ENCODE assay signal across 13 cellular contexts in the genomic region with DNA sequence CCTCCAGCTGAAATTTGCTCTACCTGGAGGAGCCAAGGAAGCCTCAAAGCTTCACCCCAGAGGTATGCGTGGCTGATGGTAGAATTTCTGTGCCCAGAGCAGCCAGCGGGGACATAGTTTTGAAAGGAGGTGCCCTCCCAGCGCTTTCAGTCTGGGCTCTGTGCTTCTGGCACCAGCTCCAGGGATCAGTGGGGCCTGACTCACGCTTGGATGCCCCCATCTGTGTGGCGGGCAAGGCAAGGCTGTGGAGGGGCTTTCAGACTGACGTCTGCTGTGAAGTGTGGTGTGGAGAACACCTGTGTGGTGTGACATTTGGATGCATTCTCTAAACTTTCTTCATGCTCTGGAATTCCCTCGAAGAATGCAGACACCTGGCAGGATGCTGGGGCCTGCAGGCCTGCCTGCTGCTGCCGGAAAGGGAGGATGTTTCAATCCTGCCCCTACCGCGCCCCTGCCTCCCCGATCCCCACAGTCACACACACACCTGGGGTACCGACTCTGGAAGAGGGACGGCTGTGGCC.
A peak's percentile ranks its signal among the peaks of the same experiment; 100 is the strongest.
DNase-seq lines count a peak whose midpoint lies in the region; ATAC-seq and TF ChIP-seq lines count a peak whose summit lies in the region.
"Had no signal": no experiment of that assay in that cellular context is flagged by ENCODE, and none has a peak within 500 bp of the region (broad histone marks: within the 10 kb centered on the region; RNA-seq: fewer than 3 reads in every experiment).

No MANE protein-coding gene starts in this region.

- H3K79me2 ChIP-seq in fibroblast of lung (ENCODE audit: control insufficient read depth, insufficient read depth, low read length) = peaks cover 2% of the 10 kb centered on the region

- H3K9me3 ChIP-seq in RWPE2 (ENCODE audit: severe bottlenecking) = no peaks in the 10 kb centered on the region
- no peaks in the 10 kb centered on the region for H3K9me3 ChIP-seq in fibroblast of lung (ENCODE audit: control insufficient read depth, insufficient read depth, low read depth, low read length)
- no peaks in the 10 kb centered on the region for H3K9me3 ChIP-seq in skeletal muscle satellite cell (replicated peaks; ENCODE audit: low read length)
- H3K9me3 ChIP-seq: right lobe of liver had no signal

- H3K27me3 ChIP-seq in RWPE2 (ENCODE audit: insufficient read depth, poor library complexity, severe bottlenecking) (no peaks in the 10 kb centered on the region), fibroblast of lung (ENCODE audit: control insufficient read depth, insufficient read depth, low read length) (no peaks in the 10 kb centered on the region), skeletal muscle satellite cell (ENCODE audit: control insufficient read depth, insufficient read depth, low read length) (no peaks in the 10 kb centered on the region)
- H3K27me3 ChIP-seq: right lobe of liver had no signal

- H3K4me1 ChIP-seq in RWPE2 (ENCODE audit: insufficient read depth, poor library complexity, severe bottlenecking) (peaks cover 43% of the 10 kb centered on the region), fibroblast of lung (ENCODE audit: control insufficient read depth, extremely low read depth, insufficient read depth, low read length) (peaks cover 38% of the 10 kb centered on the region), skeletal muscle satellite cell (ENCODE audit: control insufficient read depth, insufficient read depth, low read length) (peaks cover 47% of the 10 kb centered on the region)
- H3K4me1 ChIP-seq: right lobe of liver had no signal

- H3K4me2 ChIP-seq in fibroblast of lung (ENCODE audit: extremely low read depth, insufficient read depth, low read length) (peak overlapping the region; percentile 38), skeletal muscle satellite cell (ENCODE audit: low read length) (peak overlapping the region; percentile 48)

- H3K36me3 ChIP-seq in RWPE2 (ENCODE audit: low read depth) (no peaks in the 10 kb centered on the region; the same call in 1 of the 2 replicates), fibroblast of lung (ENCODE audit: control insufficient read depth, insufficient read depth, low read length) (peaks cover 4% of the 10 kb centered on the region), skeletal muscle satellite cell (ENCODE audit: insufficient read depth, low read length) (peaks cover 13% of the 10 kb centered on the region)

- H4K20me1 ChIP-seq in fibroblast of lung (ENCODE audit: control insufficient read depth, extremely low read depth, insufficient read depth, low read length) = no peaks in the 10 kb centered on the region

- H3K9ac ChIP-seq in fibroblast of lung (ENCODE audit: insufficient read depth, low read length) (peak overlapping the region; percentile 39), skeletal muscle satellite cell (ENCODE audit: low read depth, low read length) (peak overlapping the region; percentile 76)

- TF ChIP-seq CTCF in GM12865 (IDR thresholded peaks at IDR 0.05; ENCODE audit: insufficient read depth, low read depth, low read length, missing control alignments) (no peak), RWPE2 (IDR thresholded peaks at IDR 0.05; ENCODE audit: poor library complexity, severe bottlenecking) (no peak), fibroblast of lung (conservative IDR thresholded peaks at IDR 0.05 in 1 of 2, IDR thresholded peaks at IDR 0.05 in 1 of 2; ENCODE audit: low read depth in 1 of 2, low read length in 2 of 2) (no peak)

- ATAC-seq in RWPE2 (ENCODE audit: low read depth) (peak; percentile 69), GM19035 (IDR thresholded peaks at IDR 0.05; ENCODE audit: unreplicated experiment) (no peak), GM21619 (IDR thresholded peaks at IDR 0.05; ENCODE audit: unreplicated experiment) (no peak), GM21360 (IDR thresholded peaks at IDR 0.05; ENCODE audit: unreplicated experiment) (no peak), GM18520 (IDR thresholded peaks at IDR 0.05; ENCODE audit: unreplicated experiment) (no peak)
- ATAC-seq: activated CD8-positive, alpha-beta memory T cell treated with anti-CD3 and anti-CD28 coated beads, Interleukin-2, amount 10 ng/mL, durations not matched to agents 7 days and 5 days; Right ventricle myocardium inferior; stimulated activated naive CD8-positive, alpha-beta T cell treated with anti-CD3 and anti-CD28 coated beads, Interleukin-15, Interleukin-2, amounts not matched to agents 100 U/mL and 50 U/mL, for 24 hours had no signal

- DNase-seq in GM12865 (ENCODE audit: low read depth) (peak; percentile 54), RWPE2 (ENCODE audit: low spot score) (peak; percentile 82), fibroblast of lung (ENCODE audit: low read depth in 2 of 2) (peak in 1 of 2 donors; percentile 86)
- DNase-seq: activated CD8-positive, alpha-beta memory T cell treated with anti-CD3 and anti-CD28 coated beads, Interleukin-2, amount 10 ng/mL, durations not matched to agents 7 days and 5 days; NCI-H1105 treated with DMSO at 0.1 percent for 48 hours; right lobe of liver; stimulated activated naive CD8-positive, alpha-beta T cell treated with anti-CD3 and anti-CD28 coated beads, Interleukin-15, Interleukin-2, amounts not matched to agents 100 U/mL and 50 U/mL, for 24 hours had no signal

- H2AFZ ChIP-seq in fibroblast of lung (ENCODE audit: low read length) = no peak overlapping the region

- no peak overlapping the region for H3K4me3 ChIP-seq in GM12865 (ENCODE audit: low read depth, low read length)
- H3K4me3 ChIP-seq in RWPE2 (ENCODE audit: severe bottlenecking) = no peak overlapping the region
- H3K4me3 ChIP-seq in fibroblast of lung (replicated peaks in 1 of 4; ENCODE audit: control extremely low read depth in 1 of 4, insufficient read depth in 1 of 4, low read depth in 3 of 4, low read length in 4 of 4) = no peak overlapping the region
- H3K4me3 ChIP-seq in skeletal muscle satellite cell (ENCODE audit: low read length) = no peak overlapping the region
- H3K4me3 ChIP-seq: right lobe of liver had no signal

- H3K27ac ChIP-seq in RWPE2 (ENCODE audit: poor library complexity, severe bottlenecking) = peak overlapping the region; percentile 99
- peak overlapping the region; percentile 64 for H3K27ac ChIP-seq in fibroblast of lung (ENCODE audit: insufficient read depth, low read length)
- H3K27ac ChIP-seq: right lobe of liver had no signal
